Comparison of ENCODE assay signal across 35 cellular contexts in the genomic region with DNA sequence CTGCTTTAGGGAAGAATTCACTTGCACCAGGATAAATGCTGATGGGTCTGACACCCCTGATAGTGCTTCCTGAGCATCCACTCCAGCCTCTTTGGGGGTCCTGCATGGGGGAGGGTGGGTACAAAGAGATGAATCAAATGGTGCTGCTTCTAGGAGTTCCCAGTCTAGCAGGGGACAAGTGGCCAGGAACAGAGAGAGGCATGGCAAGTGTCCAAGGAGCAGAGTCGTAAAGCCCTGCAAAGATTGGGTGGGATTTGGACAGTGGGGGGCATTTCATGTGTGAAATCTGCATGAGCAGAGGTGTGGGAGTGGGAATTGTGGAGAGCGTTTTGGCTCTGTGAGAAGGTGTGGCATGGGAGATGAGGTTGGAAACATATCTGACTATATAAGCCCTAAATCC.
"Had no signal": no experiment of that assay in that cellular context is flagged by ENCODE, and none has a peak within 500 bp of the region (broad histone marks: within the 10 kb centered on the region; RNA-seq: fewer than 3 reads in every experiment).

No MANE protein-coding gene starts in this region.

- H3K4me1 Mint-ChIP-seq: activated CD4-positive, alpha-beta T cell treated with anti-CD3 and anti-CD28 coated beads for 36 hours; activated CD4-positive, alpha-beta T cell treated with anti-CD3 and anti-CD28 coated beads, Interleukin-2, amount 10 ng/mL, durations not matched to agents 7 days and 5 days; activated naive CD8-positive, alpha-beta T cell treated with anti-CD3 and anti-CD28 coated beads for 36 hours; activated T-helper 17 cell treated with anti-CD3 and anti-CD28 coated beads, Interleukin-2, amount 50 U/mL, for 72 hours; WTC11 had no signal

- H3K9ac ChIP-seq: SK-N-SH had no signal

- H3K36me3 ChIP-seq: ascending aorta, breast epithelium, MG63, Peyer's patch, SJSA1 had no signal

- H3K36me3 Mint-ChIP-seq: activated CD4-positive, alpha-beta memory T cell treated with anti-CD3 and anti-CD28 coated beads for 36 hours; activated naive CD8-positive, alpha-beta T cell treated with anti-CD3 and anti-CD28 coated beads for 36 hours; WTC11 had no signal

- H3K27ac Mint-ChIP-seq: activated CD4-positive, alpha-beta memory T cell treated with anti-CD3 and anti-CD28 coated beads for 36 hours; activated CD4-positive, alpha-beta T cell treated with anti-CD3 and anti-CD28 coated beads for 36 hours; activated CD4-positive, alpha-beta T cell treated with anti-CD3 and anti-CD28 coated beads, Interleukin-2, amount 10 ng/mL, durations not matched to agents 7 days and 5 days; activated naive CD8-positive, alpha-beta T cell treated with anti-CD3 and anti-CD28 coated beads for 36 hours; activated T-cell treated with anti-CD3 and anti-CD28 coated beads, Interleukin-2, amount 50 U/mL, for 72 hours; activated T-helper 17 cell treated with anti-CD3 and anti-CD28 coated beads, Interleukin-2, amount 50 U/mL, for 72 hours; T-helper 1 cell treated with Interleukin-12 subunit alpha and Interleukin-12 subunit beta and Interleukin-4 antibody, amounts not matched to agents 30 μg/mL and 1 μg/mL, for 36 hours; T-helper 2 cell treated with Interferon-gamma antibody and Interleukin-4, amounts not matched to agents 5 μg/mL and 100 μg/mL, for 36 hours; WTC11 had no signal

- DNase-seq: activated CD4-positive, alpha-beta memory T cell treated with anti-CD3 and anti-CD28 coated beads for 36 hours; activated CD4-positive, alpha-beta T cell treated with anti-CD3 and anti-CD28 coated beads for 36 hours; activated CD4-positive, alpha-beta T cell treated with anti-CD3 and anti-CD28 coated beads, Interleukin-2, amount 10 ng/mL, durations not matched to agents 7 days and 5 days; activated effector memory CD4-positive, alpha-beta T cell treated with anti-CD3 and anti-CD28 coated beads, Interleukin-2, amount 50 U/mL, for 16 hours; activated naive CD4-positive, alpha-beta T cell; activated naive CD4-positive, alpha-beta T cell treated with anti-CD3 and anti-CD28 coated beads, Interleukin-2, amount 50 U/mL, for 16 hours; activated naive CD8-positive, alpha-beta T cell treated with anti-CD3 and anti-CD28 coated beads for 36 hours; activated T-cell treated with anti-CD3 and anti-CD28 coated beads, Interleukin-2, amount 50 U/mL, for 1 hour; activated T-cell treated with anti-CD3 and anti-CD28 coated beads, Interleukin-2, amount 50 U/mL, for 72 hours; amygdala; Kasumi-1; KG1; MG63; NCI-H1048; NCI-H146; NCI-H187; NCI-H2029 treated with DMSO at 0.1 percent for 48 hours; NCI-H2107; NCI-H2171; NCI-H510A treated with DMSO at 0.1 percent for 48 hours; NCI-H526 treated with DMSO at 0.1 percent for 48 hours; NCI-H774; PC-3; Peyer's patch; RPMI8226; SHP77 treated with DMSO at 0.1 percent for 48 hours; SK-N-SH had no signal

- H3K27me3 ChIP-seq: ascending aorta, breast epithelium, MG63, Peyer's patch, SJSA1 had no signal

- H3K9me3 ChIP-seq: ascending aorta, breast epithelium, MG63, Peyer's patch, SJSA1, SK-N-SH had no signal

- H3K27ac ChIP-seq: ascending aorta, breast epithelium, Peyer's patch, SJSA1 had no signal

- ATAC-seq: activated CD4-positive, alpha-beta T cell treated with anti-CD3 and anti-CD28 coated beads for 36 hours; activated CD4-positive, CD25-positive, alpha-beta regulatory T cell treated with anti-CD3 and anti-CD28 coated beads, Interleukin-2, amount 50 U/mL, for 24 hours; activated T-cell treated with anti-CD3 and anti-CD28 coated beads, Interleukin-2, amount 50 U/mL, for 72 hours; activated T-helper 17 cell treated with anti-CD3 and anti-CD28 coated beads, Interleukin-2, amount 50 U/mL, for 72 hours; PC-3; WTC11 had no signal

- H3K4me2 ChIP-seq: SK-N-SH had no signal

- H3K4me1 ChIP-seq: ascending aorta, breast epithelium, Peyer's patch, SJSA1 had no signal

- H3K27me3 Mint-ChIP-seq: activated CD4-positive, alpha-beta memory T cell treated with anti-CD3 and anti-CD28 coated beads for 36 hours; activated CD4-positive, alpha-beta T cell treated with anti-CD3 and anti-CD28 coated beads, Interleukin-2, amount 10 ng/mL, durations not matched to agents 7 days and 5 days; activated naive CD8-positive, alpha-beta T cell treated with anti-CD3 and anti-CD28 coated beads for 36 hours had no signal

- H3K4me3 Mint-ChIP-seq: activated CD4-positive, alpha-beta memory T cell treated with anti-CD3 and anti-CD28 coated beads for 36 hours; activated CD4-positive, alpha-beta T cell treated with anti-CD3 and anti-CD28 coated beads for 36 hours; activated CD4-positive, alpha-beta T cell treated with anti-CD3 and anti-CD28 coated beads, Interleukin-2, amount 10 ng/mL, durations not matched to agents 7 days and 5 days; activated naive CD8-positive, alpha-beta T cell treated with anti-CD3 and anti-CD28 coated beads for 36 hours; activated T-cell treated with anti-CD3 and anti-CD28 coated beads, Interleukin-2, amount 50 U/mL, for 72 hours; activated T-helper 17 cell treated with anti-CD3 and anti-CD28 coated beads, Interleukin-2, amount 50 U/mL, for 72 hours; T-helper 1 cell treated with Interleukin-12 subunit alpha and Interleukin-12 subunit beta and Interleukin-4 antibody, amounts not matched to agents 30 μg/mL and 1 μg/mL, for 36 hours; T-helper 2 cell treated with Interferon-gamma antibody and Interleukin-4, amounts not matched to agents 5 μg/mL and 100 μg/mL, for 36 hours; WTC11 had no signal

- H3K4me3 ChIP-seq: ascending aorta, breast epithelium, MG63, Peyer's patch, SJSA1 had no signal

- H3K9me3 Mint-ChIP-seq: activated CD4-positive, alpha-beta memory T cell treated with anti-CD3 and anti-CD28 coated beads for 36 hours; activated CD4-positive, alpha-beta T cell treated with anti-CD3 and anti-CD28 coated beads, Interleukin-2, amount 10 ng/mL, durations not matched to agents 7 days and 5 days; activated naive CD8-positive, alpha-beta T cell treated with anti-CD3 and anti-CD28 coated beads for 36 hours; activated T-cell treated with anti-CD3 and anti-CD28 coated beads, Interleukin-2, amount 50 U/mL, for 72 hours; activated T-helper 17 cell treated with anti-CD3 and anti-CD28 coated beads, Interleukin-2, amount 50 U/mL, for 72 hours; T-helper 1 cell treated with Interleukin-12 subunit alpha and Interleukin-12 subunit beta and Interleukin-4 antibody, amounts not matched to agents 30 μg/mL and 1 μg/mL, for 36 hours; T-helper 2 cell treated with Interferon-gamma antibody and Interleukin-4, amounts not matched to agents 5 μg/mL and 100 μg/mL, for 36 hours; WTC11 had no signal
